Comparison of ENCODE assay signal across 1 cellular context in the genomic region with DNA sequence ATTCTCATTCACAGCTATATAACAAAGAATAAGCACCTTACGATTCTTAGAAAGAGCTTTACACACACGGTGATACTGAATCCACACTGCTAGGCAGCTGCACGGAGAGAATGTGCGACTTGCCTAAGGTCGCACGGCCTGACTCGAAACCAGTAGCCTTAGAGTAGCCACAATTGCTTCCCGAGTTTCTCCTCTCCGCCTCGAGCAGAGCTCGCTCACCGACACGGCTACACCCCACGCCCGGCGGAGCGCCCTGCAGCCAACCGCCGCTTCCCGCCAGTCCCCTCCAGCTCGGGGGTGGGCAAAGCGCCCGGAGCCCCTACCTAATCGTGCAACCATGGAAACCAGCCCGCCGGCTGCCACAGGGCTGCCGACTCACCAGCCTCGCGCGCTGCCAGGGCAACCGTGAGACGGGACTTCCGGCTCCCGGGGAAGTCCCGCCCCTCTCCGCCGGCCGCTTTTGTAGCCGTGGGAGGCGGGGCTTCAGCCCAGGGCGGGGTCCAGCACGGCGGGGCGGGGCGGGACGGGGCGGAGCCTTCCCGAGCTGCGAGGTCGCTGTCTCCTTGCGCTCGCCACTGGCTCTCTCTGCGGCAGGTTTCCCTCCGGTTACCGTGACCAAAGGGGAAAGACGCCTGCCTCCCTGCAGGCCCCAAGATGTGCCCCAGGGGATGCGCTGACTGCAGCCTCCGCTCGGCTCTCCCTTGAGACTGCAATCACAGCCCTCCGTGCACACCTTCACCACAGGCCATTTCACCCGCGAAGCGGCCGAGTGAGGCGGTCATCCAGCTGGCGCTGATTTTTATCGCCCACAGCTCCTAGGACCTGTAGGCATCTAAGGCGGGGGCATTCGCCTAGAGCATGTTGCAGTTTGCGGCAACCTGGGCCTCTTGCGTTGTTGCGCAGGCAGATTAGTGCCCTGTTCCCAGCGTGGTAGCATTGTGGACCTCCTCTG.
TF ChIP-seq lines count a peak whose summit lies in the region.

No MANE protein-coding gene starts in this region.

TF ChIP-seq in K562, 482 proteins besides CTCF, POLR2A, EP300 and RAD21 (continues in another document):
- TF ChIP-seq TRIM28 (IDR thresholded peaks at IDR 0.05): no peak
- TF ChIP-seq TFAM (CRISPR knock-in tag; conservative IDR thresholded peaks at IDR 0.05): no peak
- TF ChIP-seq CREB1 (IDR thresholded peaks at IDR 0.05): peak; percentile 22; the same call in 1 of the 2 replicates
- no peak for TF ChIP-seq CREB1 (CRISPR knock-in tag; IDR thresholded peaks at IDR 0.05)
- TF ChIP-seq, protein P1, sequence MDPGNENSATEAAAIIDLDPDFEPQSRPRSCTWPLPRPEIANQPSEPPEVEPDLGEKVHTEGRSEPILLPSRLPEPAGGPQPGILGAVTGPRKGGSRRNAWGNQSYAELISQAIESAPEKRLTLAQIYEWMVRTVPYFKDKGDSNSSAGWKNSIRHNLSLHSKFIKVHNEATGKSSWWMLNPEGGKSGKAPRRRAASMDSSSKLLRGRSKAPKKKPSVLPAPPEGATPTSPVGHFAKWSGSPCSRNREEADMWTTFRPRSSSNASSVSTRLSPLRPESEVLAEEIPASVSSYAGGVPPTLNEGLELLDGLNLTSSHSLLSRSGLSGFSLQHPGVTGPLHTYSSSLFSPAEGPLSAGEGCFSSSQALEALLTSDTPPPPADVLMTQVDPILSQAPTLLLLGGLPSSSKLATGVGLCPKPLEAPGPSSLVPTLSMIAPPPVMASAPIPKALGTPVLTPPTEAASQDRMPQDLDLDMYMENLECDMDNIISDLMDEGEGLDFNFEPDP (CRISPR knock-in tag; IDR thresholded peaks at IDR 0.05): no peak
- peak; percentile 87 for TF ChIP-seq SP1 (CRISPR knock-in tag; IDR thresholded peaks at IDR 0.05)
- peak; percentile 64 for TF ChIP-seq RBBP5 (IDR thresholded peaks at IDR 0.05; ENCODE audit: borderline replicate concordance, insufficient read depth, low read length, poor library complexity, severe bottlenecking)
- TF ChIP-seq, protein P2, sequence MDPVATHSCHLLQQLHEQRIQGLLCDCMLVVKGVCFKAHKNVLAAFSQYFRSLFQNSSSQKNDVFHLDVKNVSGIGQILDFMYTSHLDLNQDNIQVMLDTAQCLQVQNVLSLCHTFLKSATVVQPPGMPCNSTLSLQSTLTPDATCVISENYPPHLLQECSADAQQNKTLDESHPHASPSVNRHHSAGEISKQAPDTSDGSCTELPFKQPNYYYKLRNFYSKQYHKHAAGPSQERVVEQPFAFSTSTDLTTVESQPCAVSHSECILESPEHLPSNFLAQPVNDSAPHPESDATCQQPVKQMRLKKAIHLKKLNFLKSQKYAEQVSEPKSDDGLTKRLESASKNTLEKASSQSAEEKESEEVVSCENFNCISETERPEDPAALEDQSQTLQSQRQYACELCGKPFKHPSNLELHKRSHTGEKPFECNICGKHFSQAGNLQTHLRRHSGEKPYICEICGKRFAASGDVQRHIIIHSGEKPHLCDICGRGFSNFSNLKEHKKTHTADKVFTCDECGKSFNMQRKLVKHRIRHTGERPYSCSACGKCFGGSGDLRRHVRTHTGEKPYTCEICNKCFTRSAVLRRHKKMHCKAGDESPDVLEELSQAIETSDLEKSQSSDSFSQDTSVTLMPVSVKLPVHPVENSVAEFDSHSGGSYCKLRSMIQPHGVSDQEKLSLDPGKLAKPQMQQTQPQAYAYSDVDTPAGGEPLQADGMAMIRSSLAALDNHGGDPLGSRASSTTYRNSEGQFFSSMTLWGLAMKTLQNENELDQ (CRISPR knock-in tag; IDR thresholded peaks at IDR 0.05; ENCODE audit: borderline replicate concordance): no peak
- TF ChIP-seq, protein P3, sequence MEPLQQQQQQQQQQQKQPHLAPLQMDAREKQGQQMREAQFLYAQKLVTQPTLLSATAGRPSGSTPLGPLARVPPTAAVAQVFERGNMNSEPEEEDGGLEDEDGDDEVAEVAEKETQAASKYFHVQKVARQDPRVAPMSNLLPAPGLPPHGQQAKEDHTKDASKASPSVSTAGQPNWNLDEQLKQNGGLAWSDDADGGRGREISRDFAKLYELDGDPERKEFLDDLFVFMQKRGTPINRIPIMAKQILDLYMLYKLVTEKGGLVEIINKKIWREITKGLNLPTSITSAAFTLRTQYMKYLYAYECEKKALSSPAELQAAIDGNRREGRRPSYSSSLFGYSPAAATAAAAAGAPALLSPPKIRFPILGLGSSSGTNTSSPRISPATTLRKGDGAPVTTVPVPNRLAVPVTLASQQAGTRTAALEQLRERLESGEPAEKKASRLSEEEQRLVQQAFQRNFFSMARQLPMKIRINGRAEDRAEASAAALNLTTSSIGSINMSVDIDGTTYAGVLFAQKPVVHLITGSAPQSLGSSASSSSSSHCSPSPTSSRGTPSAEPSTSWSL (CRISPR knock-in tag; IDR thresholded peaks at IDR 0.05; ENCODE audit: borderline replicate concordance): no peak
- TF ChIP-seq THRAP3 (IDR thresholded peaks at IDR 0.05; ENCODE audit: borderline replicate concordance): no peak
- no peak for TF ChIP-seq SMARCC2 (IDR thresholded peaks at IDR 0.05; ENCODE audit: low read depth)
- TF ChIP-seq ATF1 (CRISPR knock-in tag; IDR thresholded peaks at IDR 0.05): no peak
- TF ChIP-seq ATF1 (tag; IDR thresholded peaks at IDR 0.05): peak; percentile 39; the same call in 1 of the 2 replicates
- TF ChIP-seq ZKSCAN8 (CRISPR knock-in tag; IDR thresholded peaks at IDR 0.05): no peak
- peak; percentile 63; the same call in 1 of the 2 replicates for TF ChIP-seq ELF1 (tag; IDR thresholded peaks at IDR 0.05)
- TF ChIP-seq RBM22 (IDR thresholded peaks at IDR 0.05; ENCODE audit: low read depth, low read length, poor library complexity, severe bottlenecking): peak; percentile 94
- TF ChIP-seq NRF1 (conservative IDR thresholded peaks at IDR 0.05 in 1 of 2, IDR thresholded peaks at IDR 0.05 in 1 of 2): peak; percentile 32 to 57; a peak in 3 of 4 replicates
- TF ChIP-seq, protein P4, sequence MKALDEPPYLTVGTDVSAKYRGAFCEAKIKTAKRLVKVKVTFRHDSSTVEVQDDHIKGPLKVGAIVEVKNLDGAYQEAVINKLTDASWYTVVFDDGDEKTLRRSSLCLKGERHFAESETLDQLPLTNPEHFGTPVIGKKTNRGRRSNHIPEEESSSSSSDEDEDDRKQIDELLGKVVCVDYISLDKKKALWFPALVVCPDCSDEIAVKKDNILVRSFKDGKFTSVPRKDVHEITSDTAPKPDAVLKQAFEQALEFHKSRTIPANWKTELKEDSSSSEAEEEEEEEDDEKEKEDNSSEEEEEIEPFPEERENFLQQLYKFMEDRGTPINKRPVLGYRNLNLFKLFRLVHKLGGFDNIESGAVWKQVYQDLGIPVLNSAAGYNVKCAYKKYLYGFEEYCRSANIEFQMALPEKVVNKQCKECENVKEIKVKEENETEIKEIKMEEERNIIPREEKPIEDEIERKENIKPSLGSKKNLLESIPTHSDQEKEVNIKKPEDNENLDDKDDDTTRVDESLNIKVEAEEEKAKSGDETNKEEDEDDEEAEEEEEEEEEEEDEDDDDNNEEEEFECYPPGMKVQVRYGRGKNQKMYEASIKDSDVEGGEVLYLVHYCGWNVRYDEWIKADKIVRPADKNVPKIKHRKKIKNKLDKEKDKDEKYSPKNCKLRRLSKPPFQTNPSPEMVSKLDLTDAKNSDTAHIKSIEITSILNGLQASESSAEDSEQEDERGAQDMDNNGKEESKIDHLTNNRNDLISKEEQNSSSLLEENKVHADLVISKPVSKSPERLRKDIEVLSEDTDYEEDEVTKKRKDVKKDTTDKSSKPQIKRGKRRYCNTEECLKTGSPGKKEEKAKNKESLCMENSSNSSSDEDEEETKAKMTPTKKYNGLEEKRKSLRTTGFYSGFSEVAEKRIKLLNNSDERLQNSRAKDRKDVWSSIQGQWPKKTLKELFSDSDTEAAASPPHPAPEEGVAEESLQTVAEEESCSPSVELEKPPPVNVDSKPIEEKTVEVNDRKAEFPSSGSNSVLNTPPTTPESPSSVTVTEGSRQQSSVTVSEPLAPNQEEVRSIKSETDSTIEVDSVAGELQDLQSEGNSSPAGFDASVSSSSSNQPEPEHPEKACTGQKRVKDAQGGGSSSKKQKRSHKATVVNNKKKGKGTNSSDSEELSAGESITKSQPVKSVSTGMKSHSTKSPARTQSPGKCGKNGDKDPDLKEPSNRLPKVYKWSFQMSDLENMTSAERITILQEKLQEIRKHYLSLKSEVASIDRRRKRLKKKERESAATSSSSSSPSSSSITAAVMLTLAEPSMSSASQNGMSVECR (CRISPR knock-in tag; IDR thresholded peaks at IDR 0.05): peak; percentile 37
- peak; percentile 80 for TF ChIP-seq GATA2 (CRISPR knock-in tag; IDR thresholded peaks at IDR 0.05)
- peak; percentile 93 for TF ChIP-seq GABPA (tag; conservative IDR thresholded peaks at IDR 0.05; ENCODE audit: low read depth)
- 0 out of 2 replicates have a peak, but pooled peaks have one; percentile 37 for TF ChIP-seq E2F3 (CRISPR knock-in tag; IDR thresholded peaks at IDR 0.05)
- TF ChIP-seq, protein P5, sequence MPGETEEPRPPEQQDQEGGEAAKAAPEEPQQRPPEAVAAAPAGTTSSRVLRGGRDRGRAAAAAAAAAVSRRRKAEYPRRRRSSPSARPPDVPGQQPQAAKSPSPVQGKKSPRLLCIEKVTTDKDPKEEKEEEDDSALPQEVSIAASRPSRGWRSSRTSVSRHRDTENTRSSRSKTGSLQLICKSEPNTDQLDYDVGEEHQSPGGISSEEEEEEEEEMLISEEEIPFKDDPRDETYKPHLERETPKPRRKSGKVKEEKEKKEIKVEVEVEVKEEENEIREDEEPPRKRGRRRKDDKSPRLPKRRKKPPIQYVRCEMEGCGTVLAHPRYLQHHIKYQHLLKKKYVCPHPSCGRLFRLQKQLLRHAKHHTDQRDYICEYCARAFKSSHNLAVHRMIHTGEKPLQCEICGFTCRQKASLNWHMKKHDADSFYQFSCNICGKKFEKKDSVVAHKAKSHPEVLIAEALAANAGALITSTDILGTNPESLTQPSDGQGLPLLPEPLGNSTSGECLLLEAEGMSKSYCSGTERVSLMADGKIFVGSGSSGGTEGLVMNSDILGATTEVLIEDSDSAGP (CRISPR knock-in tag; IDR thresholded peaks at IDR 0.05): no peak
- peak; percentile 57 for TF ChIP-seq CEBPG (CRISPR knock-in tag; IDR thresholded peaks at IDR 0.05)
- no peak for TF ChIP-seq CEBPG (tag; conservative IDR thresholded peaks at IDR 0.05 in 1 of 2, IDR thresholded peaks at IDR 0.05 in 1 of 2)
- TF ChIP-seq EGR1 (conservative IDR thresholded peaks at IDR 0.05): no peak
- 0 out of 2 replicates have a peak, but pooled peaks have one; percentile 23 for TF ChIP-seq ZNF780A (CRISPR knock-in tag; IDR thresholded peaks at IDR 0.05)
- TF ChIP-seq GABPB1 (CRISPR knock-in tag; IDR thresholded peaks at IDR 0.05): peak; percentile 89
- TF ChIP-seq, protein P6, sequence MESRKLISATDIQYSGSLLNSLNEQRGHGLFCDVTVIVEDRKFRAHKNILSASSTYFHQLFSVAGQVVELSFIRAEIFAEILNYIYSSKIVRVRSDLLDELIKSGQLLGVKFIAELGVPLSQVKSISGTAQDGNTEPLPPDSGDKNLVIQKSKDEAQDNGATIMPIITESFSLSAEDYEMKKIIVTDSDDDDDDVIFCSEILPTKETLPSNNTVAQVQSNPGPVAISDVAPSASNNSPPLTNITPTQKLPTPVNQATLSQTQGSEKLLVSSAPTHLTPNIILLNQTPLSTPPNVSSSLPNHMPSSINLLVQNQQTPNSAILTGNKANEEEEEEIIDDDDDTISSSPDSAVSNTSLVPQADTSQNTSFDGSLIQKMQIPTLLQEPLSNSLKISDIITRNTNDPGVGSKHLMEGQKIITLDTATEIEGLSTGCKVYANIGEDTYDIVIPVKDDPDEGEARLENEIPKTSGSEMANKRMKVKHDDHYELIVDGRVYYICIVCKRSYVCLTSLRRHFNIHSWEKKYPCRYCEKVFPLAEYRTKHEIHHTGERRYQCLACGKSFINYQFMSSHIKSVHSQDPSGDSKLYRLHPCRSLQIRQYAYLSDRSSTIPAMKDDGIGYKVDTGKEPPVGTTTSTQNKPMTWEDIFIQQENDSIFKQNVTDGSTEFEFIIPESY (CRISPR knock-in tag; IDR thresholded peaks at IDR 0.05): no peak; the same call in 1 of the 2 replicates
- TF ChIP-seq CCNT2 (IDR thresholded peaks at IDR 0.05; ENCODE audit: borderline replicate concordance, extremely low read depth, insufficient read length, low read depth, low read length): peak; percentile 57
- TF ChIP-seq, protein P7, sequence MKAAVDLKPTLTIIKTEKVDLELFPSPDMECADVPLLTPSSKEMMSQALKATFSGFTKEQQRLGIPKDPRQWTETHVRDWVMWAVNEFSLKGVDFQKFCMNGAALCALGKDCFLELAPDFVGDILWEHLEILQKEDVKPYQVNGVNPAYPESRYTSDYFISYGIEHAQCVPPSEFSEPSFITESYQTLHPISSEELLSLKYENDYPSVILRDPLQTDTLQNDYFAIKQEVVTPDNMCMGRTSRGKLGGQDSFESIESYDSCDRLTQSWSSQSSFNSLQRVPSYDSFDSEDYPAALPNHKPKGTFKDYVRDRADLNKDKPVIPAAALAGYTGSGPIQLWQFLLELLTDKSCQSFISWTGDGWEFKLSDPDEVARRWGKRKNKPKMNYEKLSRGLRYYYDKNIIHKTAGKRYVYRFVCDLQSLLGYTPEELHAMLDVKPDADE (conservative IDR thresholded peaks at IDR 0.05; ENCODE audit: control insufficient read depth, low read depth, low read length): peak; percentile 73; the same call in 1 of the 2 replicates
- TF ChIP-seq, protein P8, sequence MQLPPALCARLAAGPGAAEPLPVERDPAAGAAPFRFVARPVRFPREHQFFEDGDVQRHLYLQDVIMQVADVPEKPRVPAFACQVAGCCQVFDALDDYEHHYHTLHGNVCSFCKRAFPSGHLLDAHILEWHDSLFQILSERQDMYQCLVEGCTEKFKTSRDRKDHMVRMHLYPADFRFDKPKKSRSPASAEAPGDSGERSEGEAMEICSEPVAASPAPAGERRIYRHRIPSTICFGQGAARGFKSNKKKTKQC (CRISPR knock-in tag; IDR thresholded peaks at IDR 0.05): peak; percentile 70
- TF ChIP-seq RFX1 (IDR thresholded peaks at IDR 0.05): peak; percentile 95
- 0 out of 2 replicates have a peak, but pooled peaks have one; percentile 8 for TF ChIP-seq ATF7 (IDR thresholded peaks at IDR 0.05)
- TF ChIP-seq ZNF263 (CRISPR knock-in tag; IDR thresholded peaks at IDR 0.05; ENCODE audit: borderline replicate concordance): peak; percentile 60; the same call in 1 of the 2 replicates
- TF ChIP-seq CC2D1A (IDR thresholded peaks at IDR 0.05): no peak
- TF ChIP-seq, protein P9, sequence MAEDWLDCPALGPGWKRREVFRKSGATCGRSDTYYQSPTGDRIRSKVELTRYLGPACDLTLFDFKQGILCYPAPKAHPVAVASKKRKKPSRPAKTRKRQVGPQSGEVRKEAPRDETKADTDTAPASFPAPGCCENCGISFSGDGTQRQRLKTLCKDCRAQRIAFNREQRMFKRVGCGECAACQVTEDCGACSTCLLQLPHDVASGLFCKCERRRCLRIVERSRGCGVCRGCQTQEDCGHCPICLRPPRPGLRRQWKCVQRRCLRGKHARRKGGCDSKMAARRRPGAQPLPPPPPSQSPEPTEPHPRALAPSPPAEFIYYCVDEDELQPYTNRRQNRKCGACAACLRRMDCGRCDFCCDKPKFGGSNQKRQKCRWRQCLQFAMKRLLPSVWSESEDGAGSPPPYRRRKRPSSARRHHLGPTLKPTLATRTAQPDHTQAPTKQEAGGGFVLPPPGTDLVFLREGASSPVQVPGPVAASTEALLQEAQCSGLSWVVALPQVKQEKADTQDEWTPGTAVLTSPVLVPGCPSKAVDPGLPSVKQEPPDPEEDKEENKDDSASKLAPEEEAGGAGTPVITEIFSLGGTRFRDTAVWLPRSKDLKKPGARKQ (CRISPR knock-in tag; IDR thresholded peaks at IDR 0.05): no peak
- TF ChIP-seq L3MBTL2 (IDR thresholded peaks at IDR 0.05): peak; percentile 69
- TF ChIP-seq NR1H2 (CRISPR knock-in tag; IDR thresholded peaks at IDR 0.05): peak; percentile 0; the same call in 1 of the 2 replicates
- TF ChIP-seq CREM (IDR thresholded peaks at IDR 0.05; ENCODE audit: low read depth): peak; percentile 7; the same call in 1 of the 2 replicates
- TF ChIP-seq ERF (CRISPR knock-in tag; IDR thresholded peaks at IDR 0.05): peak; percentile 71; the same call in 1 of the 2 replicates
- TF ChIP-seq ZFX (CRISPR knock-in tag; IDR thresholded peaks at IDR 0.05): peak; percentile 64
- TF ChIP-seq PML (IDR thresholded peaks at IDR 0.05; ENCODE audit: low read length): 0 out of 2 replicates have a peak, but pooled peaks have one; percentile 34
- TF ChIP-seq RUNX1 (IDR thresholded peaks at IDR 0.05; ENCODE audit: low read depth): no peak
